1 cellular context compared by ENCODE assay signal in genomic region chr6:168336967-168337366, GRCh38.
A peak's percentile ranks its signal among the peaks of the same experiment; 100 is the strongest.
TF ChIP-seq lines count a peak whose summit lies in the region.

No MANE protein-coding gene starts in this region.

TF ChIP-seq in HepG2, 621 proteins besides CTCF, POLR2A, EP300 and RAD21 (continued from another document):
- TF ChIP-seq ARID5B (CRISPR knock-in tag; IDR thresholded peaks at IDR 0.05): 0 out of 2 replicates have a peak, but pooled peaks have one; percentile 27
- TF ChIP-seq GPBP1L1 (CRISPR knock-in tag; IDR thresholded peaks at IDR 0.05): no peak
- peak; percentile 54; the same call in 1 of the 2 replicates for TF ChIP-seq PAXIP1 (CRISPR knock-in tag; conservative IDR thresholded peaks at IDR 0.05)
- TF ChIP-seq SNAPC4 (CRISPR knock-in tag; IDR thresholded peaks at IDR 0.05): no peak
- TF ChIP-seq ZNF878 (CRISPR knock-in tag; IDR thresholded peaks at IDR 0.05): peak; percentile 30; the same call in 1 of the 2 replicates
- TF ChIP-seq ZNF646 (CRISPR knock-in tag; IDR thresholded peaks at IDR 0.05): no peak
- 0 out of 2 replicates have a peak, but pooled peaks have one; percentile 33 for TF ChIP-seq BCL6 (CRISPR knock-in tag; IDR thresholded peaks at IDR 0.05)
- TF ChIP-seq SNAI1 (CRISPR knock-in tag; IDR thresholded peaks at IDR 0.05; ENCODE audit: borderline replicate concordance): no peak
- TF ChIP-seq ELF4 (CRISPR knock-in tag; IDR thresholded peaks at IDR 0.05; ENCODE audit: borderline replicate concordance): no peak
- TF ChIP-seq NKX3-1 (CRISPR knock-in tag; IDR thresholded peaks at IDR 0.05): no peak
- no peak for TF ChIP-seq ARHGAP35 (CRISPR knock-in tag; IDR thresholded peaks at IDR 0.05; ENCODE audit: borderline replicate concordance)
- peak; percentile 51; the same call in 1 of the 2 replicates for TF ChIP-seq RARA (CRISPR knock-in tag; IDR thresholded peaks at IDR 0.05)
- no peak for TF ChIP-seq ZNF639 (CRISPR knock-in tag; conservative IDR thresholded peaks at IDR 0.05)
- no peak for TF ChIP-seq SOX13 (IDR thresholded peaks at IDR 0.05)
- TF ChIP-seq SOX13 (CRISPR knock-in tag; conservative IDR thresholded peaks at IDR 0.05 in 1 of 2, IDR thresholded peaks at IDR 0.05 in 1 of 2): peak in 1 of 2 experiments; percentile 38; a peak in 1 of 4 replicates
- TF ChIP-seq ETV6 (CRISPR knock-in tag; conservative IDR thresholded peaks at IDR 0.05): no peak
- no peak for TF ChIP-seq GLI4 (CRISPR knock-in tag; IDR thresholded peaks at IDR 0.05; ENCODE audit: borderline replicate concordance)
- peak; percentile 41; the same call in 1 of the 2 replicates for TF ChIP-seq SALL1 (CRISPR knock-in tag; IDR thresholded peaks at IDR 0.05)
- TF ChIP-seq ZFP62 (CRISPR knock-in tag; IDR thresholded peaks at IDR 0.05): no peak
- no peak for TF ChIP-seq CENPT (CRISPR knock-in tag; IDR thresholded peaks at IDR 0.05; ENCODE audit: low read depth)
- TF ChIP-seq ETV5 (CRISPR knock-in tag; IDR thresholded peaks at IDR 0.05; ENCODE audit: borderline replicate concordance): peak; percentile 15; the same call in 1 of the 2 replicates
- TF ChIP-seq ZNF343 (CRISPR knock-in tag; IDR thresholded peaks at IDR 0.05): no peak
- no peak for TF ChIP-seq SIN3A (IDR thresholded peaks at IDR 0.05; ENCODE audit: borderline replicate concordance, low read depth, low read length)
- TF ChIP-seq KDM5A (IDR thresholded peaks at IDR 0.05; ENCODE audit: borderline replicate concordance, low read length): no peak
- no peak for TF ChIP-seq NR2C2 (CRISPR knock-in tag; IDR thresholded peaks at IDR 0.05; ENCODE audit: borderline replicate concordance)
